In the genomic region with DNA sequence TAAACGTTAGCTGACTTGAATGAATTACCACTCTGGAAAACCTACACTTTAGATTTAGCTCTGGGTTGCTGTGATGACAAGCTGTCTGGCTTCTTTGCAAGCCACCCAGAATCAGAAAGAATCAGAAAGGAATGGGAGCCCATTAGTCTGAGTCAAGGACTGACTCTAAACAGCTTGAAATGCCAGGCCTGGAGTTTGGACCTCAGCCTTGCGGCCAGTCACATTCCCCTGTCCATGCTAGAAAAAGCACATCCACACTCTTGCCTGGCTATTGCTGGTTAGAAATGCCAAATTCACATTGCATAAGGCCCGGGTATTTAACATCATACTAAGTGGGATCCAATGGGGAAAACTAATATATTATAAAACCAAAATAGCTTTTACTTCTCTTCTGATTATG, we compare ENCODE assay signal across 35 cellular contexts.
"Had no signal": no experiment of that assay in that cellular context is flagged by ENCODE, and none has a peak within 500 bp of the region (broad histone marks: within the 10 kb centered on the region; RNA-seq: fewer than 3 reads in every experiment).

No MANE protein-coding gene starts in this region.

- H3K9me3 Mint-ChIP-seq: activated B cell treated with CpG ODN at 0.5 μM for 24 hours; activated naive CD8-positive, alpha-beta T cell treated with anti-CD3 and anti-CD28 coated beads, Interleukin-2, amount 10 ng/mL, durations not matched to agents 7 days and 5 days; activated naive CD8-positive, alpha-beta T cell treated with anti-CD3 and anti-CD28 coated beads, Interleukin-2, amount 50 U/mL, for 24 hours had no signal

- H3K4me1 Mint-ChIP-seq: activated B cell treated with CpG ODN at 0.5 μM for 24 hours; activated CD4-positive, alpha-beta memory T cell treated with anti-CD3 and anti-CD28 coated beads, Interleukin-2, amount 10 ng/mL, durations not matched to agents 7 days and 5 days; activated CD4-positive, alpha-beta T cell treated with anti-CD3 and anti-CD28 coated beads, Interleukin-2, amount 10 ng/mL, durations not matched to agents 24 days and 14 days; activated CD8-positive, alpha-beta memory T cell treated with anti-CD3 and anti-CD28 coated beads, Interleukin-2, amount 10 ng/mL, durations not matched to agents 7 days and 5 days; activated naive CD4-positive, alpha-beta T cell treated with anti-CD3 and anti-CD28 coated beads, Interleukin-2, amount 10 ng/mL, durations not matched to agents 7 days and 5 days; activated naive CD4-positive, alpha-beta T cell treated with anti-CD3 and anti-CD28 coated beads, Interleukin-2, amount 50 U/mL, for 24 hours; activated naive CD8-positive, alpha-beta T cell treated with anti-CD3 and anti-CD28 coated beads, Interleukin-2, amount 10 ng/mL, durations not matched to agents 7 days and 5 days; activated naive CD8-positive, alpha-beta T cell treated with anti-CD3 and anti-CD28 coated beads, Interleukin-2, amount 50 U/mL, for 24 hours; brain; central memory CD8-positive, alpha-beta T cell had no signal

- H3K4me3 ChIP-seq: ascending aorta, cardiac muscle cell had no signal

- H3K4me3 Mint-ChIP-seq: activated B cell treated with CpG ODN at 0.5 μM for 24 hours; activated CD4-positive, alpha-beta memory T cell treated with anti-CD3 and anti-CD28 coated beads, Interleukin-2, amount 10 ng/mL, durations not matched to agents 7 days and 5 days; activated CD4-positive, alpha-beta T cell treated with anti-CD3 and anti-CD28 coated beads, Interleukin-2, amount 10 ng/mL, durations not matched to agents 24 days and 14 days; activated CD8-positive, alpha-beta memory T cell treated with anti-CD3 and anti-CD28 coated beads, Interleukin-2, amount 10 ng/mL, durations not matched to agents 7 days and 5 days; activated CD8-positive, alpha-beta T cell treated with anti-CD3 and anti-CD28 coated beads, Interleukin-2, amount 10 ng/mL, durations not matched to agents 7 days and 5 days; activated naive CD4-positive, alpha-beta T cell treated with anti-CD3 and anti-CD28 coated beads, Interleukin-2, amount 10 ng/mL, durations not matched to agents 7 days and 5 days; activated naive CD4-positive, alpha-beta T cell treated with anti-CD3 and anti-CD28 coated beads, Interleukin-2, amount 50 U/mL, for 24 hours; activated naive CD8-positive, alpha-beta T cell; activated naive CD8-positive, alpha-beta T cell treated with anti-CD3 and anti-CD28 coated beads, Interleukin-2, amount 10 ng/mL, durations not matched to agents 7 days and 5 days; activated naive CD8-positive, alpha-beta T cell treated with anti-CD3 and anti-CD28 coated beads, Interleukin-2, amount 50 U/mL, for 24 hours; activated T-cell treated with anti-CD3 and anti-CD28 coated beads, Interleukin-2, amount 50 U/mL, for 24 hours; brain; central memory CD8-positive, alpha-beta T cell; T-helper 1 cell treated with Interleukin-12 subunit alpha and Interleukin-12 subunit beta and Interleukin-4 antibody, amounts not matched to agents 30 μg/mL and 1 μg/mL, for 36 hours; T-helper 2 cell treated with Interferon-gamma antibody and Interleukin-4, amounts not matched to agents 5 μg/mL and 100 μg/mL, for 36 hours had no signal

- H3K36me3 Mint-ChIP-seq: activated CD8-positive, alpha-beta memory T cell treated with anti-CD3 and anti-CD28 coated beads, Interleukin-2, amount 10 ng/mL, durations not matched to agents 7 days and 5 days; activated naive CD4-positive, alpha-beta T cell treated with anti-CD3 and anti-CD28 coated beads, Interleukin-2, amount 10 ng/mL, durations not matched to agents 7 days and 5 days; activated naive CD4-positive, alpha-beta T cell treated with anti-CD3 and anti-CD28 coated beads, Interleukin-2, amount 50 U/mL, for 24 hours; activated naive CD8-positive, alpha-beta T cell; activated naive CD8-positive, alpha-beta T cell treated with anti-CD3 and anti-CD28 coated beads, Interleukin-2, amount 10 ng/mL, durations not matched to agents 7 days and 5 days; brain had no signal

- ATAC-seq: activated CD8-positive, alpha-beta memory T cell treated with anti-CD3 and anti-CD28 coated beads, Interleukin-2, amount 10 ng/mL, durations not matched to agents 7 days and 5 days; activated CD8-positive, alpha-beta T cell treated with anti-CD3 and anti-CD28 coated beads, Interleukin-2, amount 10 ng/mL, durations not matched to agents 7 days and 5 days; activated naive CD8-positive, alpha-beta T cell treated with anti-CD3 and anti-CD28 coated beads, Interleukin-2, amount 50 U/mL, for 24 hours had no signal

- H3K27me3 Mint-ChIP-seq: activated B cell treated with CpG ODN at 0.5 μM for 24 hours; activated CD4-positive, alpha-beta memory T cell treated with anti-CD3 and anti-CD28 coated beads, Interleukin-2, amount 10 ng/mL, durations not matched to agents 7 days and 5 days; activated CD4-positive, alpha-beta T cell treated with anti-CD3 and anti-CD28 coated beads, Interleukin-2, amount 10 ng/mL, durations not matched to agents 24 days and 14 days; activated CD8-positive, alpha-beta memory T cell treated with anti-CD3 and anti-CD28 coated beads, Interleukin-2, amount 10 ng/mL, durations not matched to agents 7 days and 5 days; activated naive CD4-positive, alpha-beta T cell treated with anti-CD3 and anti-CD28 coated beads, Interleukin-2, amount 10 ng/mL, durations not matched to agents 7 days and 5 days; activated naive CD4-positive, alpha-beta T cell treated with anti-CD3 and anti-CD28 coated beads, Interleukin-2, amount 50 U/mL, for 24 hours; activated naive CD8-positive, alpha-beta T cell; activated naive CD8-positive, alpha-beta T cell treated with anti-CD3 and anti-CD28 coated beads, Interleukin-2, amount 10 ng/mL, durations not matched to agents 7 days and 5 days; activated naive CD8-positive, alpha-beta T cell treated with anti-CD3 and anti-CD28 coated beads, Interleukin-2, amount 50 U/mL, for 24 hours; activated T-cell treated with anti-CD3 and anti-CD28 coated beads, Interleukin-2, amount 50 U/mL, for 24 hours; central memory CD8-positive, alpha-beta T cell had no signal

- H3K27me3 ChIP-seq: ascending aorta, cardiac muscle cell had no signal

- H3K27ac ChIP-seq: ascending aorta, cardiac muscle cell, VCaP had no signal

- H3K27ac Mint-ChIP-seq: activated B cell treated with CpG ODN at 0.5 μM for 24 hours; activated CD4-positive, alpha-beta memory T cell treated with anti-CD3 and anti-CD28 coated beads, Interleukin-2, amount 10 ng/mL, durations not matched to agents 7 days and 5 days; activated CD4-positive, alpha-beta T cell treated with anti-CD3 and anti-CD28 coated beads, Interleukin-2, amount 10 ng/mL, durations not matched to agents 24 days and 14 days; activated CD8-positive, alpha-beta memory T cell treated with anti-CD3 and anti-CD28 coated beads, Interleukin-2, amount 10 ng/mL, durations not matched to agents 7 days and 5 days; activated CD8-positive, alpha-beta T cell treated with anti-CD3 and anti-CD28 coated beads, Interleukin-2, amount 10 ng/mL, durations not matched to agents 7 days and 5 days; activated naive CD4-positive, alpha-beta T cell treated with anti-CD3 and anti-CD28 coated beads, Interleukin-2, amount 10 ng/mL, durations not matched to agents 7 days and 5 days; activated naive CD4-positive, alpha-beta T cell treated with anti-CD3 and anti-CD28 coated beads, Interleukin-2, amount 50 U/mL, for 24 hours; activated naive CD8-positive, alpha-beta T cell; activated naive CD8-positive, alpha-beta T cell treated with anti-CD3 and anti-CD28 coated beads, Interleukin-2, amount 10 ng/mL, durations not matched to agents 7 days and 5 days; activated naive CD8-positive, alpha-beta T cell treated with anti-CD3 and anti-CD28 coated beads, Interleukin-2, amount 50 U/mL, for 24 hours; activated T-cell treated with anti-CD3 and anti-CD28 coated beads, Interleukin-2, amount 50 U/mL, for 24 hours; activated T-helper 2 cell treated with anti-CD3 and anti-CD28 coated beads, Interferon-gamma antibody, Interleukin-2, Interleukin-4, amounts not matched to agents 10 μg/mL and 5 μg/mL and 100 μg/mL, durations not matched to agents 14 hours and 24 hours and 36 hours; brain; T-helper 1 cell treated with Interleukin-12 subunit alpha and Interleukin-12 subunit beta and Interleukin-4 antibody, amounts not matched to agents 30 μg/mL and 1 μg/mL, for 36 hours; T-helper 2 cell treated with Interferon-gamma antibody and Interleukin-4, amounts not matched to agents 5 μg/mL and 100 μg/mL, for 36 hours had no signal

- H3K36me3 ChIP-seq: ascending aorta, cardiac muscle cell had no signal

- DNase-seq: activated B cell treated with CpG ODN at 0.5 μM for 24 hours; activated CD4-positive, alpha-beta memory T cell treated with anti-CD3 and anti-CD28 coated beads, Interleukin-2, amount 10 ng/mL, durations not matched to agents 7 days and 5 days; activated CD4-positive, alpha-beta T cell treated with anti-CD3 and anti-CD28 coated beads for 4 hours; activated CD4-positive, alpha-beta T cell treated with anti-CD3 and anti-CD28 coated beads, Interleukin-2, amount 10 ng/mL, durations not matched to agents 24 days and 14 days; activated CD4-positive, alpha-beta T cell treated with anti-CD3 and anti-CD28 coated beads, Interleukin-2, amount 50 U/mL, for 48 hours; activated CD4-positive, CD25-positive, alpha-beta regulatory T cell treated with anti-CD3 and anti-CD28 coated beads, Interleukin-2, amount 50 U/mL, for 72 hours; activated CD8-positive, alpha-beta memory T cell treated with anti-CD3 and anti-CD28 coated beads for 24 hours; activated CD8-positive, alpha-beta memory T cell treated with anti-CD3 and anti-CD28 coated beads, Interleukin-2, amount 10 ng/mL, durations not matched to agents 7 days and 5 days; activated CD8-positive, alpha-beta memory T cell treated with anti-CD3 and anti-CD28 coated beads, Interleukin-2, amount 50 U/mL, for 48 hours; activated CD8-positive, alpha-beta T cell treated with anti-CD3 and anti-CD28 coated beads, Interleukin-2, amount 10 ng/mL, durations not matched to agents 7 days and 5 days; activated effector memory CD4-positive, alpha-beta T cell treated with Interleukin-2 at 50 U/mL for 16 hours; activated gamma-delta T cell; activated naive CD4-positive, alpha-beta T cell treated with anti-CD3 and anti-CD28 coated beads, Interleukin-2, amount 10 ng/mL, durations not matched to agents 7 days and 5 days; activated naive CD4-positive, alpha-beta T cell treated with Interleukin-2 at 50 U/mL for 16 hours; activated naive CD8-positive, alpha-beta T cell treated with anti-CD3 and anti-CD28 coated beads, Interleukin-2, amount 10 ng/mL, durations not matched to agents 7 days and 5 days; activated naive CD8-positive, alpha-beta T cell treated with anti-CD3 and anti-CD28 coated beads, Interleukin-2, amount 50 U/mL, for 24 hours; activated T-cell treated with anti-CD3 and anti-CD28 coated beads, Interleukin-2, amount 50 U/mL, for 24 hours; activated T-cell treated with anti-CD3 and anti-CD28 coated beads, Interleukin-2, amount 50 U/mL, for 48 hours; amygdala; anterior cingulate cortex; caudate nucleus; SW 1271; T-helper 1 cell; T-helper 2 cell; T-helper 9 cell had no signal
